In the genomic region with DNA sequence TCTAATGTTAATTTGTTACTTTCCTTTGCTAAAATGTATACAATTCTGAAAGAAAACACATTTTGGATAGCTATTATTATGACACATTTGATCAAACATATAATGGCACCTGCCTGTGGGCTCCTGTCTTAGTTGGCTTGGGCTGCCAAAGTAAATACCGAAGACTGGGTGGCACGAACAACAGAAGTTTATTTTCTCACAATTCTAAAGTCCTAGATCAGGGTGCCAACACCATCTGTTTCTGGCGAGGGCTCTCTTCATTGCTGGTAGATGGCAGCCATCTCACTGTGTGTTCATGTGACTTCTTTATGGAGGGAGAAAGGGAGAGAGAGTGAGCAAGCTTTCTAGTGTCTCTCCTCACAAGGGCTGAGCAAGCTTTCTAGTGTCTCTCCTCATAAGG, we compare ENCODE assay signal across 22 cellular contexts.
"Had no signal": no experiment of that assay in that cellular context is flagged by ENCODE, and none has a peak within 500 bp of the region (broad histone marks: within the 10 kb centered on the region; RNA-seq: fewer than 3 reads in every experiment).

No MANE protein-coding gene starts in this region.

- H3K9me3 ChIP-seq: MG63 had no signal

- H3K27me3 ChIP-seq: MG63 had no signal

- H3K4me3 Mint-ChIP-seq: T-cell had no signal

- H3K27ac Mint-ChIP-seq: T-cell had no signal

- ATAC-seq: HepG2, Panc1, PC-3, T-cell had no signal

- H3K36me3 Mint-ChIP-seq: T-cell had no signal

- H3K36me3 ChIP-seq: MG63 had no signal

- H3K4me3 ChIP-seq: MG63 had no signal

- H3K27ac ChIP-seq: RWPE1 had no signal

- H3K4me1 Mint-ChIP-seq: T-cell had no signal

- DNase-seq: IMR-90; Karpas-422; KG1; MG63; NCI-H1092; NCI-H1105 treated with DMSO at 0.1 percent for 48 hours; NCI-H1417 treated with DMSO at 0.1 percent for 48 hours; NCI-H187; NCI-H2171; NCI-H226; NCI-H524; NCI-H526 treated with DMSO at 0.1 percent for 48 hours; NCI-H774; NK-92 treated with Interleukin-12 subunit alpha and Interleukin-12 subunit beta, amount 100 ng/mL, for 24 hours; PC-3; SHP77; SK-N-SH; SW 1271; T-cell had no signal
